In the genomic region with DNA sequence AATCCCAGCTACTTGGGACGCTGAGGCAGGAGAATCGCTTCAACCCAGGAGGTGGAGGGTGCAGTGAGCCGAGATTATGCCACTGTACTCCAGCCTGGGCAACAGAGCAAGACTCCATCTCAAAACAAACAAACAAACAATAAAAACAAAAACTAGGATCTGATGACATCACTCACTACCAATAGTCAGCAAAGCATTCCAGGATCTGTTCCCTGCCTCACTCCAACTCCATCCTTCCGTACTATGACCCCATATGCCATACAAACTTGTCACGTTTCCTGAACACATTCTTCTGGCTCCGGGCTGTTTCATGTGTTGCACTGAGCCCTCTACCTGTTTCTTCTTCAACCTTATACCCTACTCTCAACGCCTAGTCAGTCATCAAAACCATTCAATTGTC, we compare ENCODE assay signal across 30 cellular contexts.
"Had no signal": no experiment of that assay in that cellular context is flagged by ENCODE, and none has a peak within 500 bp of the region (broad histone marks: within the 10 kb centered on the region; RNA-seq: fewer than 3 reads in every experiment).

No MANE protein-coding gene starts in this region.

- H3K9ac ChIP-seq: parathyroid adenoma had no signal

- H3K4me3 Mint-ChIP-seq: activated CD4-positive, alpha-beta memory T cell treated with anti-CD3 and anti-CD28 coated beads for 36 hours; activated naive CD4-positive, alpha-beta T cell treated with anti-CD3 and anti-CD28 coated beads, Interleukin-2, amount 50 U/mL, for 24 hours; activated naive CD8-positive, alpha-beta T cell treated with anti-CD3 and anti-CD28 coated beads, Interleukin-2, amount 50 U/mL, for 24 hours; activated T-cell treated with anti-CD3 and anti-CD28 coated beads, Interleukin-2, amount 50 U/mL, for 24 hours; natural killer cell had no signal

- H3K27me3 ChIP-seq: breast epithelium, esophagus muscularis mucosa, left lung, right atrium auricular region, suprapubic skin, upper lobe of right lung had no signal

- ATAC-seq: heart right ventricle, left lung, lower lobe of right lung, natural killer cell, upper lobe of right lung had no signal

- H3K9me3 Mint-ChIP-seq: activated CD4-positive, alpha-beta memory T cell treated with anti-CD3 and anti-CD28 coated beads for 36 hours; activated CD4-positive, alpha-beta T cell treated with anti-CD3 and anti-CD28 coated beads, Interleukin-2, amount 10 ng/mL, durations not matched to agents 24 days and 14 days; activated naive CD4-positive, alpha-beta T cell treated with anti-CD3 and anti-CD28 coated beads, Interleukin-2, amount 50 U/mL, for 24 hours; activated naive CD8-positive, alpha-beta T cell treated with anti-CD3 and anti-CD28 coated beads, Interleukin-2, amount 50 U/mL, for 24 hours; activated T-cell treated with anti-CD3 and anti-CD28 coated beads, Interleukin-2, amount 50 U/mL, for 24 hours; natural killer cell had no signal

- H3K4me1 ChIP-seq: tibial artery had no signal

- H3K36me3 ChIP-seq: breast epithelium, esophagus muscularis mucosa, heart right ventricle, left lung, lower lobe of right lung, right atrium auricular region, suprapubic skin, tibial artery, upper lobe of right lung had no signal

- H2AFZ ChIP-seq: parathyroid adenoma had no signal

- H3K27me3 Mint-ChIP-seq: activated naive CD4-positive, alpha-beta T cell treated with anti-CD3 and anti-CD28 coated beads, Interleukin-2, amount 50 U/mL, for 24 hours had no signal

- H3K27ac Mint-ChIP-seq: activated CD4-positive, alpha-beta memory T cell treated with anti-CD3 and anti-CD28 coated beads for 36 hours; activated naive CD4-positive, alpha-beta T cell treated with anti-CD3 and anti-CD28 coated beads, Interleukin-2, amount 50 U/mL, for 24 hours; activated naive CD8-positive, alpha-beta T cell treated with anti-CD3 and anti-CD28 coated beads, Interleukin-2, amount 50 U/mL, for 24 hours; natural killer cell had no signal

- H3K4me3 ChIP-seq: breast epithelium, esophagus muscularis mucosa, heart right ventricle, left lung, lower lobe of right lung, right atrium auricular region, suprapubic skin, tibial artery, upper lobe of right lung had no signal

- H3K9me3 ChIP-seq: breast epithelium, esophagus muscularis mucosa, heart right ventricle, left lung, lower lobe of right lung, right atrium auricular region, suprapubic skin, tibial artery, upper lobe of right lung had no signal

- FAIRE-seq: islet of Langerhans, TTC549 had no signal

- H3K36me3 Mint-ChIP-seq: activated CD4-positive, alpha-beta memory T cell treated with anti-CD3 and anti-CD28 coated beads for 36 hours; activated naive CD4-positive, alpha-beta T cell treated with anti-CD3 and anti-CD28 coated beads, Interleukin-2, amount 50 U/mL, for 24 hours; natural killer cell had no signal

- DNase-seq: activated CD4-positive, alpha-beta T cell treated with anti-CD3 and anti-CD28 coated beads, Interleukin-2, amount 10 ng/mL, durations not matched to agents 24 days and 14 days; activated CD4-positive, CD25-positive, alpha-beta regulatory T cell treated with anti-CD3 and anti-CD28 coated beads, Interleukin-2, amount 50 U/mL, for 72 hours; activated CD8-positive, alpha-beta memory T cell treated with anti-CD3 and anti-CD28 coated beads, Interleukin-2, amount 50 U/mL, for 48 hours; activated gamma-delta T cell treated with Interleukin-2 at 50 U/mL for 16 hours; activated naive CD8-positive, alpha-beta T cell treated with anti-CD3 and anti-CD28 coated beads, Interleukin-2, amount 50 U/mL, for 24 hours; activated T-cell treated with anti-CD3 and anti-CD28 coated beads, Interleukin-2, amount 50 U/mL, for 24 hours; central memory CD4-positive, alpha-beta T cell; foreskin melanocyte; heart right ventricle; left lung; lower lobe of right lung; mesendoderm; natural killer cell; stimulated activated CD4-positive, alpha-beta T cell treated with anti-CD3 and anti-CD28 coated beads, Interleukin-15, amount 100 ng/mL, for 24 hours; stimulated activated CD4-positive, alpha-beta T cell treated with anti-CD3 and anti-CD28 coated beads, Interleukin-2, amount 100 ng/mL, for 24 hours; stimulated activated naive CD4-positive, alpha-beta T cell; T-helper 1 cell; T-helper 9 cell; tibial artery; upper lobe of right lung had no signal

- H3K27ac ChIP-seq: esophagus muscularis mucosa, heart right ventricle, left lung, lower lobe of right lung, right atrium auricular region, suprapubic skin, tibial artery, upper lobe of right lung, VCaP had no signal
